Comparison of ENCODE assay signal across 10 cellular contexts in the genomic region with DNA sequence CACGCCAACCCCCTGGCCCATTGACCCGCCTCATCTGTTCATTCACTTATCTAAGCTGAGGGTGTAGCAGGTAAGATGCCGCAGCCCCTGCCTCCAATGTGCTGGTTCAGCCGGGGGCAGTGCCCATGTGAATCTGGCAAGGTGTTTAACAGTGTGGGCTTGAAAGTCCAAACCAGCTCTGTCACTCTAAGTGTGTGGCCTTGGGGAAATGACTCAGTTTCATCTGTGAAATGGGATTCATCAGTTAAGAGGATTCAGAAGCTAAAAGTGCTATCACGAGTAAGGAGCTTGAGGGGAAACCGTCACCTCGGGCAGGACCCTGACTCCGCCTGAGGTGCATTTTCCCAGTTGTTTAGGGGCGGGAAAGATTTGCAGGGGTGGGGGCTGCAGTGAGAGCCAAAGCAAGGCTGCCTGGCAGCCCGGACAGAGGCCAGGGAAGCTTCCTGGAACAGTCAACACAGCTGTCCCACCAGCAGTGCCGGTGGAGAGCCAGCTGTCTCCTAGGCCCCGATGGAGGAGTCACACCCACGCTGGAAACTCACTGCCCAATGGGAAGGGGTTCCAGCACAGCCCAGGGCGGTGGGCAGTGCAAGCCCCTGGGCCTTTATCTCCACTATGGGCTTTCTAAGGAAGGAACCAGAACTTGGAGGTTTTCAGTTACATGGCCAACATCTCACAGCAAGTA. TPM values are rescaled to one million over a fixed set of nuclear protein-coding genes. Genes with fewer than 3 reads are reported as not detected.
A peak's percentile ranks its signal among the peaks of the same experiment; 100 is the strongest.
DNase-seq lines count a peak whose midpoint lies in the region; ATAC-seq and TF ChIP-seq lines count a peak whose summit lies in the region.
"Had no signal": no experiment of that assay in that cellular context is flagged by ENCODE, and none has a peak within 500 bp of the region (broad histone marks: within the 10 kb centered on the region; RNA-seq: fewer than 3 reads in every experiment).

No MANE protein-coding gene starts in this region.

- H3K36me3 ChIP-seq in BLaER1, result peaks cover 16% of the 10 kb centered on the region
- H3K36me3 ChIP-seq: cardiac muscle cell had no signal

- H3K9me3 Mint-ChIP-seq in nephron, result no peaks in the 10 kb centered on the region

- no peaks in the 10 kb centered on the region for H3K36me3 Mint-ChIP-seq in nephron (ENCODE audit: low read depth)

- H3K4me3 ChIP-seq in BLaER1 (peak overlapping the region; percentile 61; the same call in 1 of the 2 replicates), coronary artery (peak overlapping the region; percentile 69)
- H3K4me3 ChIP-seq: cardiac muscle cell had no signal

- peak overlapping the region; percentile 88 for H3K4me2 ChIP-seq in BLaER1

- H3K27ac Mint-ChIP-seq in nephron, result peak overlapping the region; percentile 75 to 90 (median 75)

- peaks cover 46% of the 10 kb centered on the region for H3K4me1 ChIP-seq in BLaER1

- H3K4me1 Mint-ChIP-seq in nephron, result peaks cover 34% of the 10 kb centered on the region

- H3K27me3 ChIP-seq in BLaER1, result no peaks in the 10 kb centered on the region
- H3K27me3 ChIP-seq: cardiac muscle cell had no signal

- DNase-seq in LHCN-M2 (ENCODE audit: low read depth) (peak; percentile 78), coronary artery (ENCODE audit: low spot score) (no peak), islet precursor cell (no peak), NCI-H510A treated with DMSO at 0.1 percent for 48 hours (lab: John Stamatoyannopoulos, UW) (no peak), NCI-H526 (lab: John Stamatoyannopoulos, UW) (no peak)
- DNase-seq: NCI-H1436 treated with DMSO at 0.1 percent for 48 hours had no signal

- peak overlapping the region; percentile 60 for H3K9ac ChIP-seq in BLaER1

- TF ChIP-seq CTCF in coronary artery (IDR thresholded peaks at IDR 0.05) (no peak), nephron (IDR thresholded peaks at IDR 0.05; ENCODE audit: unreplicated experiment in 3 of 3) (no peak)

- H3K4me3 Mint-ChIP-seq in nephron, result peak overlapping the region; percentile 72 to 80 (median 78)

- no peaks in the 10 kb centered on the region for H3K9me3 ChIP-seq in BLaER1

- no peaks in the 10 kb centered on the region for H4K20me1 ChIP-seq in BLaER1

- ATAC-seq in HG03139 (IDR thresholded peaks at IDR 0.05; ENCODE audit: unreplicated experiment), result no peak

- H3K27me3 Mint-ChIP-seq in nephron (ENCODE audit: low read depth), result peaks cover 3% of the 10 kb centered on the region

- peak overlapping the region; percentile 43; the same call in 1 of the 2 replicates for H3K27ac ChIP-seq in BLaER1
- peak overlapping the region; percentile 28 to 65 for H3K27ac ChIP-seq in coronary artery
- H3K27ac ChIP-seq: cardiac muscle cell had no signal

RNA-seq across cellular contexts. Expression of a gene that starts 9.7 kb away (rescaled TPM):
- total RNA-seq in LHCN-M2 (2014; rRNA removed), result 46.4 and 49.4 TPM in 2 replicates
- polyA plus RNA-seq in LHCN-M2 (2012), result 70.2 TPM

RNA-seq across cellular contexts. Expression of a gene that starts 21.1 kb away (rescaled TPM):
- total RNA-seq in LHCN-M2 (2014; rRNA removed), result 37.3 and 37.5 TPM in 2 replicates
- polyA plus RNA-seq in LHCN-M2 (2012), result 25.7 TPM

RNA-seq across cellular contexts. Expression of a gene that starts 38.8 kb away (rescaled TPM):
- 32.9 and 40.1 TPM in 2 replicates for total RNA-seq in LHCN-M2 (2014; rRNA removed)
- polyA plus RNA-seq in LHCN-M2 (2012), result 37.8 TPM

RNA-seq across cellular contexts. Expression of a gene that starts 39.2 kb away (rescaled TPM):
- 15.6 and 19.2 TPM in 2 replicates for total RNA-seq in LHCN-M2 (2014; rRNA removed)
- polyA plus RNA-seq in LHCN-M2 (2012), result 31.5 TPM

RNA-seq across cellular contexts. Expression of a gene that starts 59.2 kb away (rescaled TPM):
- 103 and 117 TPM in 2 replicates for total RNA-seq in LHCN-M2 (2014; rRNA removed)
- polyA plus RNA-seq in LHCN-M2 (2012), result 90.9 TPM
